ENCODE assay signal across 9 cellular contexts in genomic region chr20:23048283-23049200, GRCh38. TPM values are rescaled to one million over a fixed set of nuclear protein-coding genes. Genes with fewer than 3 reads are reported as not detected.
DNase-seq lines count a peak whose midpoint lies in the region; ATAC-seq and TF ChIP-seq lines count a peak whose summit lies in the region.
"Had no signal": no experiment of that assay in that cellular context is flagged by ENCODE, and none has a peak within 500 bp of the region (broad histone marks: within the 10 kb centered on the region; RNA-seq: fewer than 3 reads in every experiment).

No MANE protein-coding gene starts in this region.

- DNase-seq in activated naive CD4-positive, alpha-beta T cell treated with anti-CD3 and anti-CD28 coated beads, Interleukin-2, amount 50 U/mL, for 72 hours (ENCODE audit: low spot score in 2 of 2) = peak in 1 of 2 donors; percentile 50
- DNase-seq in activated naive CD4-positive, alpha-beta T cell treated with anti-CD3 and anti-CD28 coated beads, Interleukin-2, amount 50 U/mL, for 16 hours = no peak
- DNase-seq in Peyer's patch (peak in 1 of 3 donors; percentile 60), epithelial cell of esophagus (ENCODE audit: low read depth) (peak; percentile 75), uterus (peak; percentile 22 to 24), putamen (ENCODE audit: low spot score) (no peak)

- ATAC-seq in activated naive CD4-positive, alpha-beta T cell treated with anti-CD3 and anti-CD28 coated beads, Interleukin-2, amount 50 U/mL, for 72 hours = peak; percentile 18 to 76
- ATAC-seq in GM19395 (IDR thresholded peaks at IDR 0.05; ENCODE audit: unreplicated experiment) = no peak

- H3K36me3 ChIP-seq in Peyer's patch (no peaks in the 10 kb centered on the region), uterus (no peaks in the 10 kb centered on the region)

- peak in 4 of 6 experiments; percentile 15 to 45 (median 38) for TF ChIP-seq CTCF in Peyer's patch (IDR thresholded peaks at IDR 0.05)
- TF ChIP-seq CTCF in epithelial cell of esophagus (IDR thresholded peaks at IDR 0.05; ENCODE audit: insufficient read depth, low read depth, low read length, missing control alignments) = peak; percentile 38
- TF ChIP-seq CTCF in uterus (IDR thresholded peaks at IDR 0.05) = peak in 2 of 4 experiments; percentile 9 to 21

- intact Hi-C loops in uterus (cut with DNase I; ENCODE audit: low total_unique reads) = no loop called here

- H3K27ac ChIP-seq in Peyer's patch (peak overlapping the region; percentile 29 to 82 (median 68)), uterus (peak overlapping the region; percentile 69 to 73)

- H3K27me3 ChIP-seq in Peyer's patch (peaks cover 0 to 12% of the 10 kb centered on the region in 2 donors), mononuclear cell (ENCODE audit: insufficient read depth, low read length) (peaks cover 17% of the 10 kb centered on the region), uterus (peaks cover 0 to 14% of the 10 kb centered on the region in 2 donors)

- H3K27ac Mint-ChIP-seq in activated naive CD4-positive, alpha-beta T cell treated with anti-CD3 and anti-CD28 coated beads, Interleukin-2, amount 50 U/mL, for 72 hours = no peak overlapping the region
- H3K27ac Mint-ChIP-seq: activated naive CD8-positive, alpha-beta T cell had no signal

- no peaks in the 10 kb centered on the region for H3K9me3 Mint-ChIP-seq in activated naive CD4-positive, alpha-beta T cell treated with anti-CD3 and anti-CD28 coated beads, Interleukin-2, amount 50 U/mL, for 72 hours

- H3K36me3 Mint-ChIP-seq in activated naive CD4-positive, alpha-beta T cell treated with anti-CD3 and anti-CD28 coated beads, Interleukin-2, amount 50 U/mL, for 72 hours = peaks cover 0 to 6% of the 10 kb centered on the region in 2 donors
- H3K36me3 Mint-ChIP-seq: activated naive CD8-positive, alpha-beta T cell had no signal

- TF ChIP-seq POLR2A in Peyer's patch (IDR thresholded peaks at IDR 0.05) (no peak), uterus (IDR thresholded peaks at IDR 0.05) (no peak)

- peaks cover 0 to 36% (median 0%) of the 10 kb centered on the region in 4 donors for H3K4me1 ChIP-seq in Peyer's patch
- H3K4me1 ChIP-seq in mononuclear cell (ENCODE audit: insufficient read depth, low read length) = peaks cover 54% of the 10 kb centered on the region
- H3K4me1 ChIP-seq in uterus = peaks cover 0 to 15% of the 10 kb centered on the region in 2 donors

- H3K9me3 ChIP-seq in Peyer's patch (no peaks in the 10 kb centered on the region), mononuclear cell (ENCODE audit: low read depth, low read length) (no peaks in the 10 kb centered on the region), uterus (no peaks in the 10 kb centered on the region)

- peak overlapping the region; percentile 17 to 56 (median 44) for H3K4me3 ChIP-seq in Peyer's patch
- H3K4me3 ChIP-seq in epithelial cell of esophagus (ENCODE audit: low read length) = peak overlapping the region; percentile 56
- H3K4me3 ChIP-seq in mononuclear cell (ENCODE audit: low read length) = peak overlapping the region; percentile 39
- peak overlapping the region; percentile 13 to 34 for H3K4me3 ChIP-seq in uterus

RNA-seq across cellular contexts. Expression of gene THBD, which starts 0.9 kb away (rescaled TPM):
- not detected for total RNA-seq in activated naive CD4-positive, alpha-beta T cell treated with anti-CD3 and anti-CD28 coated beads, Interleukin-2, amount 50 U/mL, for 72 hours
- total RNA-seq in Peyer's patch = 10 to 100 TPM in 3 of 4 donors, 1 to 10 TPM in 1; 7.9 to 31.4 (median 12.9) TPM
- 82.1 TPM for total RNA-seq in mononuclear cell
- total RNA-seq in uterus = 10 to 100 TPM in 3 of 4 donors, 1 to 10 TPM in 1; 8.6 to 42.6 (median 28.4) TPM

RNA-seq across cellular contexts. Expression of gene SSTR4, which starts 13.4 kb away (rescaled TPM):
- total RNA-seq in activated naive CD4-positive, alpha-beta T cell treated with anti-CD3 and anti-CD28 coated beads, Interleukin-2, amount 50 U/mL, for 72 hours = not detected
- not detected for total RNA-seq in Peyer's patch
- total RNA-seq in mononuclear cell = not detected
- total RNA-seq in uterus = not detected

RNA-seq across cellular contexts. Expression of gene CD93, which starts 37.6 kb away (rescaled TPM):
- under 1 TPM; 0.39 to 0.41 TPM for total RNA-seq in activated naive CD4-positive, alpha-beta T cell treated with anti-CD3 and anti-CD28 coated beads, Interleukin-2, amount 50 U/mL, for 72 hours
- 10 to 100 TPM in 2 of 4 donors, 1 to 10 TPM in 2; 3.7 to 16.5 (median 9.7) TPM for total RNA-seq in Peyer's patch
- 85.5 TPM for total RNA-seq in mononuclear cell
- 100 to 1,000 TPM in 1 of 4 donors, 10 to 100 TPM in 3; 49.1 to 100 (median 76.4) TPM for total RNA-seq in uterus

Comparison
In these comparisons a context has a peak if more than half of its experiments do, and no peak if none do; other contexts are left out.
1. DNase-seq: peak in epithelial cell of esophagus (single experiment) and uterus (2 of 2); none in activated naive CD4-positive, alpha-beta T cell treated with anti-CD3 and anti-CD28 coated beads, Interleukin-2, amount 50 U/mL, for 16 hours (single experiment) and putamen (single experiment).
2. RNA of gene THBD, which starts 0.9 kb away (total RNA-seq): 82.1 TPM in mononuclear cell (single experiment), 8.6 to 42.6 TPM in uterus and 7.9 to 31.4 TPM in Peyer's patch; not detected in activated naive CD4-positive, alpha-beta T cell treated with anti-CD3 and anti-CD28 coated beads, Interleukin-2, amount 50 U/mL, for 72 hours; every median in the first group is over 4 times any median in the second.
3. Peak in every context shown above with its lines, with median percentiles within 50 percentile points of each other: H3K4me3 ChIP-seq.